In genomic region chr1:231040019-231040799, GRCh38 we compare ENCODE assay signal across 8 cellular contexts. TPM values are rescaled to one million over a fixed set of nuclear protein-coding genes. Genes with fewer than 3 reads are reported as not detected.
DNase-seq lines count a peak whose midpoint lies in the region; ATAC-seq and TF ChIP-seq lines count a peak whose summit lies in the region.

TSS of gene FAM89A (minus strand) at chr1:231040254. CDS start at chr1:231040211, 43 bp downstream.

- no peaks in the 10 kb centered on the region for H3K36me3 ChIP-seq in Caco-2 (ENCODE audit: control insufficient read depth, insufficient read depth, low read length)
- no peaks in the 10 kb centered on the region for H3K36me3 ChIP-seq in KMS-11 (ENCODE audit: insufficient read depth)

- no TSS peak for BruUV-seq in Caco-2 (replicated peaks; lab: Mats Ljungman, UMichigan)

- H3K9me3 Mint-ChIP-seq in Caco-2 (ENCODE audit: unreplicated experiment) (no peaks in the 10 kb centered on the region), memory B cell (peaks cover 3% of the 10 kb centered on the region)

- H3K27me3 Mint-ChIP-seq in Caco-2 (ENCODE audit: insufficient read depth, unreplicated experiment) (no peaks in the 10 kb centered on the region), memory B cell (peaks cover 4% of the 10 kb centered on the region)

- intact Hi-C loops in Caco-2 (cut with micrococcal nuclease; ENCODE audit: unreplicated experiment) = no loop called here

- CTCF ChIA-PET in Caco-2 (lab: Charles Lee) = no interaction called here

- DNase-seq in Caco-2 (peak; percentile 60 to 75), ecto neural progenitor cell (ENCODE audit: low spot score) (peak; percentile 83), memory B cell (ENCODE audit: low spot score in 2 of 2) (peak; percentile 64 to 71), occipital lobe (lab: John Stamatoyannopoulos, UW) (no peak)
- DNase-seq in activated CD4-positive, alpha-beta T cell treated with anti-CD3 and anti-CD28 coated beads, Interleukin-2, amount 50 U/mL, for 24 hours (ENCODE audit: low read depth in 1 of 2, low spot score in 1 of 2) = peak; percentile 57 to 58
- peak; percentile 42 for DNase-seq in stimulated activated CD8-positive, alpha-beta memory T cell treated with anti-CD3 and anti-CD28 coated beads, Interleukin-12 subunit alpha, Interleukin-12 subunit beta, amount 100 ng/mL, for 24 hours (ENCODE audit: extremely low read depth)

- H3K27ac Mint-ChIP-seq in Caco-2 (ENCODE audit: unreplicated experiment) (peak within 1 kb of the TSS; percentile 55), memory B cell (peak within 1 kb of the TSS; percentile 79)

- no peak within 1 kb of the TSS for H3K27ac ChIP-seq in KMS-11

- H3K4me1 Mint-ChIP-seq in Caco-2 (ENCODE audit: low read depth, unreplicated experiment) = peaks cover 39% of the 10 kb centered on the region
- H3K4me1 Mint-ChIP-seq in memory B cell = peaks cover 13% of the 10 kb centered on the region

- 0 out of 2 replicates have a peak, but pooled peaks cover 4% of the 10 kb centered on the region for H3K9me3 ChIP-seq in Caco-2

- H3K4me3 ChIP-seq in Caco-2 (ENCODE audit: low read depth, low read length) (peak within 1 kb of the TSS; percentile 78), KMS-11 (IDR thresholded peaks at IDR 0.05; ENCODE audit: insufficient read depth, low read depth, low read length) (peak within 1 kb of the TSS; percentile 98)

- ATAC-seq in GM21423 (IDR thresholded peaks at IDR 0.05; ENCODE audit: unreplicated experiment) = peak; percentile 66
- peak; percentile 83 for ATAC-seq in memory B cell (ENCODE audit: low read depth)

- peaks cover 27% of the 10 kb centered on the region; the same call in 1 of the 2 replicates for H3K79me2 ChIP-seq in KMS-11 (ENCODE audit: insufficient read depth, low read depth)

- TF ChIP-seq CTCF in Caco-2 (IDR thresholded peaks at IDR 0.05; ENCODE audit: insufficient read depth in 1 of 2, low read depth in 1 of 2, low read length in 1 of 2, severe bottlenecking in 1 of 2, unreplicated experiment in 1 of 2) (no peak), KMS-11 (conservative IDR thresholded peaks at IDR 0.05; ENCODE audit: low read depth, low read length) (no peak)

- POLR2A ChIA-PET in Caco-2 (lab: Charles Lee) = no interaction called here

- peak within 1 kb of the TSS; percentile 85 for H3K4me3 Mint-ChIP-seq in Caco-2 (ENCODE audit: unreplicated experiment)
- H3K4me3 Mint-ChIP-seq in memory B cell = peak within 1 kb of the TSS; percentile 97

- H3K27me3 ChIP-seq in Caco-2 (replicated peaks; ENCODE audit: control insufficient read depth, insufficient read depth, low read length) (no peaks in the 10 kb centered on the region), KMS-11 (ENCODE audit: insufficient read depth, low read depth) (no peaks in the 10 kb centered on the region)

- H4K20me1 ChIP-seq in KMS-11 (ENCODE audit: insufficient read depth) = no peaks in the 10 kb centered on the region; the same call in 1 of the 2 replicates

- peaks cover 30% of the 10 kb centered on the region for H3K4me1 ChIP-seq in Caco-2
- peaks cover 31% of the 10 kb centered on the region for H3K4me1 ChIP-seq in KMS-11 (ENCODE audit: low read depth, poor library complexity, severe bottlenecking)

- H3K4me2 ChIP-seq in KMS-11 = peak within 1 kb of the TSS; percentile 92

- H3K9ac ChIP-seq in KMS-11 = peak within 1 kb of the TSS; percentile 48

- H3K36me3 Mint-ChIP-seq in Caco-2 (ENCODE audit: insufficient read depth, unreplicated experiment) (peaks cover 18% of the 10 kb centered on the region), memory B cell (peaks cover 4% of the 10 kb centered on the region)

- H2AFZ ChIP-seq in KMS-11 (ENCODE audit: low read depth) = peak within 1 kb of the TSS; percentile 91

RNA-seq across cellular contexts. Expression of gene FAM89A, which starts in this region (rescaled TPM):
- total RNA-seq in Caco-2 (2022) (38.8 and 44.2 TPM in 2 replicates), occipital lobe (6.7 TPM)
